10 cellular contexts compared by ENCODE assay signal in the genomic region with DNA sequence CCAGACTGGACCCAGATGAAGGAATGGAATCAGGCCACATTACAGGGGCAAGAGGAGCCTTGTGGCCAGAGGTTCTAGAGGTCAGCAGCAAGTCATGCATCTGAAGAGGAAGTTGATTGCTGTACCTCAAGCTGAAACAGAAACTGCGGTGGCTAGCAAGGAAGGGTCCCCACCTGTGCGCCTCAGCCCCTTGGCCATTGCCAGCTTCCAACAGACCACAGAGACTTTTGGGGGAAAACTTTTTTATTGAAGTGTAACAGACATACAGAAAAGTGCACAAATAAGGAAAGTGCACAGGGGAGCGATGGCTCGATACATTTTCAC. TPM values are rescaled to one million over a fixed set of nuclear protein-coding genes. Genes with fewer than 3 reads are reported as not detected.
DNase-seq lines count a peak whose midpoint lies in the region; ATAC-seq, FAIRE-seq and TF ChIP-seq lines count a peak whose summit lies in the region.
"Had no signal": no experiment of that assay in that cellular context is flagged by ENCODE, and none has a peak within 500 bp of the region (broad histone marks: within the 10 kb centered on the region; RNA-seq: fewer than 3 reads in every experiment).

No MANE protein-coding gene starts in this region.

- in situ Hi-C loops in HepG2 (cut with HindIII; ENCODE audit: extremely low pct_ligation_motif_present, low pct_unique_long_range_greater_than_20kb) = no loop called here

- peak; percentile 46 to 64 (median 51) for ATAC-seq in right lobe of liver
- ATAC-seq in HepG2 = no peak
- ATAC-seq in HG02973 (IDR thresholded peaks at IDR 0.05; ENCODE audit: unreplicated experiment) = peak; percentile 64
- ATAC-seq in upper lobe of right lung = peak; percentile 76
- no peak for ATAC-seq in HG02884 (IDR thresholded peaks at IDR 0.05; ENCODE audit: unreplicated experiment)

- H3K79me2 ChIP-seq in HepG2 (ENCODE audit: insufficient read depth, low read length) = no peaks in the 10 kb centered on the region
- no peaks in the 10 kb centered on the region for H3K79me2 ChIP-seq in OCI-LY3 (ENCODE audit: low read length)

- 55% methylated on average over 2 of the region's 4 CpGs for WGBS in right lobe of liver (ENCODE audit: insufficient coverage, low coverage, low lambda C conversion rate, missing lambda C conversion rate)
- WGBS in HepG2 (ENCODE audit: low lambda C conversion rate) = 85% methylated on average over 4 of the region's 4 CpGs

- TF ChIP-seq RAD21 in HepG2 (CRISPR knock-in tag; IDR thresholded peaks at IDR 0.05) = no peak

- DNase-seq in right lobe of liver (no peak), HepG2 (ENCODE audit: low spot score) (no peak), upper lobe of right lung (no peak), mesenteric fat pad (ENCODE audit: low spot score) (no peak), activated gamma-delta T cell treated with Interleukin-2 at 50 U/mL for 16 hours (no peak)

- intact Hi-C loops in right lobe of liver (cut with DNase I) = no loop called here
- intact Hi-C loops in HepG2 (cut with micrococcal nuclease; ENCODE audit: unreplicated experiment) = no loop called here
- intact Hi-C loops in upper lobe of right lung (cut with DNase I) = no loop called here

- H3K4me1 ChIP-seq in right lobe of liver = no peaks in the 10 kb centered on the region
- peaks cover 45% of the 10 kb centered on the region for H3K4me1 ChIP-seq in HepG2 (ENCODE audit: insufficient read depth, low read length)
- H3K4me1 ChIP-seq in OCI-LY3 (ENCODE audit: low read length) = peaks cover 61% of the 10 kb centered on the region
- peaks cover 18% of the 10 kb centered on the region for H3K4me1 ChIP-seq in upper lobe of right lung

- H4K20me1 ChIP-seq in HepG2 (ENCODE audit: insufficient read depth, low read length) (no peaks in the 10 kb centered on the region), OCI-LY3 (ENCODE audit: insufficient read depth, low read length) (no peaks in the 10 kb centered on the region)

- H2AFZ ChIP-seq in HepG2 (ENCODE audit: low read length) = no peak overlapping the region
- peak overlapping the region; percentile 31 for H2AFZ ChIP-seq in OCI-LY3 (ENCODE audit: low read depth, low read length)

- H3K4me2 ChIP-seq in HepG2 (ENCODE audit: low read depth, low read length) (no peak overlapping the region), OCI-LY3 (ENCODE audit: low read length) (peak overlapping the region; percentile 69)

- CTCF ChIA-PET in HepG2 (lab: Yijun Ruan, JAX; ENCODE audit: low intra/inter-chr PET ratio, low total read pairs) = interaction anchor here (1.0 kb wide), 1 partner anchor 175 kb away, joined by 3 read pairs; no protein-coding TSS in a partner anchor

- POLR2A ChIA-PET in HepG2 (lab: Yijun Ruan, JAX) = no interaction called here

- no peaks in the 10 kb centered on the region for H3K9me3 ChIP-seq in right lobe of liver
- H3K9me3 ChIP-seq in HepG2 (ENCODE audit: low read length) = no peaks in the 10 kb centered on the region
- no peaks in the 10 kb centered on the region for H3K9me3 ChIP-seq in OCI-LY3 (ENCODE audit: insufficient read depth, low read length)
- no peaks in the 10 kb centered on the region for H3K9me3 ChIP-seq in upper lobe of right lung

- TF ChIP-seq POLR2A in right lobe of liver (IDR thresholded peaks at IDR 0.05) (no peak), HepG2 (IDR thresholded peaks at IDR 0.05; ENCODE audit: insufficient read depth in 1 of 2, low read depth in 2 of 2, low read length in 2 of 2) (no peak)

- FAIRE-seq in HepG2 (lab: Jason Lieb, UNC) = no peak
- FAIRE-seq: RCC 7860 had no signal

- no peaks in the 10 kb centered on the region for H3K36me3 ChIP-seq in right lobe of liver
- no peaks in the 10 kb centered on the region for H3K36me3 ChIP-seq in HepG2 (replicated peaks in 1 of 2; ENCODE audit: control insufficient read depth in 1 of 2, insufficient read depth in 2 of 2, low read length in 2 of 2)
- H3K36me3 ChIP-seq in OCI-LY3 (replicated peaks; ENCODE audit: low read depth, low read length) = no peaks in the 10 kb centered on the region
- no peaks in the 10 kb centered on the region for H3K36me3 ChIP-seq in upper lobe of right lung

- TF ChIP-seq EP300 in HepG2 (IDR thresholded peaks at IDR 0.05; ENCODE audit: low read depth in 2 of 2, low read length in 2 of 2) = no peak
- no peak for TF ChIP-seq EP300 in HepG2 (CRISPR knock-in tag; IDR thresholded peaks at IDR 0.05; ENCODE audit: borderline replicate concordance)

- peak overlapping the region in 1 of 3 donors; percentile 28 for H3K27ac ChIP-seq in right lobe of liver
- no peak overlapping the region for H3K27ac ChIP-seq in HepG2 (ENCODE audit: extremely low read length, insufficient read depth, low read length)
- H3K27ac ChIP-seq in OCI-LY3 (ENCODE audit: low read length) = peak overlapping the region; percentile 85
- H3K27ac ChIP-seq in upper lobe of right lung = no peak overlapping the region
- H3K27ac ChIP-seq: epithelial cell of prostate had no signal

- BruUV-seq in HepG2 (replicated peaks; lab: Mats Ljungman, UMichigan) = no TSS peak

- no peaks in the 10 kb centered on the region for H3K27me3 ChIP-seq in right lobe of liver
- H3K27me3 ChIP-seq in HepG2 (ENCODE audit: control insufficient read depth in 1 of 2, insufficient read depth in 2 of 2, low read length in 2 of 2) = no peaks in the 10 kb centered on the region; a peak in 1 of 5 replicates
- H3K27me3 ChIP-seq in OCI-LY3 (ENCODE audit: low read depth, low read length) = no peaks in the 10 kb centered on the region
- H3K27me3 ChIP-seq in upper lobe of right lung = no peaks in the 10 kb centered on the region

- no peak for TF ChIP-seq CTCF in right lobe of liver (IDR thresholded peaks at IDR 0.05)
- no peak for TF ChIP-seq CTCF in HepG2 (CRISPR knock-in tag; IDR thresholded peaks at IDR 0.05)
- TF ChIP-seq CTCF in OCI-LY3 (IDR thresholded peaks at IDR 0.05; ENCODE audit: low read depth, low read length) = no peak
- TF ChIP-seq CTCF in upper lobe of right lung (IDR thresholded peaks at IDR 0.05) = no peak

- no peak overlapping the region for H3K9ac ChIP-seq in HepG2 (ENCODE audit: insufficient read depth, low read depth, low read length)
- peak overlapping the region; percentile 65 for H3K9ac ChIP-seq in OCI-LY3 (ENCODE audit: low read length)

- H3K4me3 ChIP-seq in right lobe of liver = no peak overlapping the region
- no peak overlapping the region for H3K4me3 ChIP-seq in HepG2 (replicated peaks in 1 of 3; ENCODE audit: insufficient read depth in 1 of 3, low read depth in 2 of 3, low read length in 3 of 3)
- H3K4me3 ChIP-seq in OCI-LY3 (ENCODE audit: low read length) = peak overlapping the region; percentile 57
- no peak overlapping the region for H3K4me3 ChIP-seq in upper lobe of right lung

TF ChIP-seq in HepG2, 621 proteins besides CTCF, POLR2A, EP300 and RAD21:
- no peak for TF ChIP-seq SMYD3 (CRISPR knock-in tag; IDR thresholded peaks at IDR 0.05)
- no peak for TF ChIP-seq RFXAP (CRISPR knock-in tag; IDR thresholded peaks at IDR 0.05; ENCODE audit: borderline replicate concordance)
- no peak for TF ChIP-seq ATF5 (CRISPR knock-in tag; IDR thresholded peaks at IDR 0.05; ENCODE audit: low read depth)
- no peak for TF ChIP-seq RELA (CRISPR knock-in tag; IDR thresholded peaks at IDR 0.05)
- TF ChIP-seq FLYWCH1 (CRISPR knock-in tag; IDR thresholded peaks at IDR 0.05) = no peak

RNA-seq across cellular contexts. Expression of gene SLC9A8, which starts 26.8 kb away (rescaled TPM):
- total RNA-seq in right lobe of liver (10 to 100 TPM in 3 of 6 experiments, 1 to 10 TPM in 3; 6.8 to 10.6 (median 9.6) TPM), HepG2 (2016; rRNA removed; fragmentation: Illumina TruSeq; extraction: Trizol) (2.6 and 7.4 TPM in 2 replicates), upper lobe of right lung (15.0 TPM), mesenteric fat pad (12.7 TPM)
- 1.6 TPM in 2 replicates for total RNA-seq in HepG2 (2016; cell fraction: cytosol; rRNA removed; fragmentation: Illumina TruSeq; extraction: Trizol; ENCODE audit: low read depth)
- total RNA-seq in HepG2 (2016; cell fraction: insoluble cytoplasmic fraction; rRNA removed; fragmentation: Illumina TruSeq; extraction: Trizol) = 2.1 and 7.4 TPM in 2 replicates
- total RNA-seq in HepG2 (2016; cell fraction: membrane; rRNA removed; fragmentation: Illumina TruSeq; extraction: Trizol) = 2.2 and 2.6 TPM in 2 replicates
- total RNA-seq in HepG2 (2016; cell fraction: nucleus; rRNA removed; fragmentation: Illumina TruSeq; extraction: Trizol) = 13.8 and 19.0 TPM in 2 replicates
- polyA plus RNA-seq in HepG2 (2011; rRNA removed) = 4.1 and 4.7 TPM in 2 replicates
- polyA plus RNA-seq in HepG2 (2011; cell fraction: cytosol; rRNA removed) = 1.4 and 1.8 TPM in 2 replicates
- polyA plus RNA-seq in HepG2 (2011; cell fraction: nucleus; rRNA removed) = 17.3 and 20.8 TPM in 2 replicates
- 5.9 and 6.1 TPM in 2 replicates for polyA plus RNA-seq in HepG2 (2012)
- 0.68 and 0.75 TPM in 2 replicates for polyA plus RNA-seq in HepG2 (2016; cell fraction: cytosol; fragmentation: Illumina TruSeq; extraction: Trizol; ENCODE audit: low read depth)
- polyA plus RNA-seq in HepG2 (2016; cell fraction: insoluble cytoplasmic fraction; fragmentation: Illumina TruSeq; extraction: Trizol; ENCODE audit: low read depth) = 1.7 and 2.2 TPM in 2 replicates
- 1.2 and 1.5 TPM in 2 replicates for polyA plus RNA-seq in HepG2 (2016; cell fraction: membrane; fragmentation: Illumina TruSeq; extraction: Trizol; ENCODE audit: low read depth)
- polyA plus RNA-seq in HepG2 (2016; cell fraction: nucleus; fragmentation: Illumina TruSeq; extraction: Trizol; ENCODE audit: insufficient read depth, low read depth) = 21.2 and 22.1 TPM in 2 replicates
- 25.8 and 28.2 TPM in 2 replicates for polyA minus RNA-seq in HepG2 (2011; rRNA and poly(A)+ RNA removed; ENCODE audit: low replicate concordance)
- polyA minus RNA-seq in HepG2 (2011; cell fraction: cytosol; rRNA and poly(A)+ RNA removed) = 0.88 and 2.2 TPM in 2 replicates
- polyA minus RNA-seq in HepG2 (2011; cell fraction: nucleus; rRNA and poly(A)+ RNA removed) = 26.4 and 27.8 TPM in 2 replicates

Comparison
In these comparisons a context has a peak if more than half of its experiments do, and no peak if none do; other contexts are left out.
1. ATAC-seq: peak in right lobe of liver (4 of 4), HG02973 (single experiment) and upper lobe of right lung (single experiment); none in HepG2 (single experiment) and HG02884 (single experiment).